1 cellular context compared by ENCODE assay signal in the genomic region with DNA sequence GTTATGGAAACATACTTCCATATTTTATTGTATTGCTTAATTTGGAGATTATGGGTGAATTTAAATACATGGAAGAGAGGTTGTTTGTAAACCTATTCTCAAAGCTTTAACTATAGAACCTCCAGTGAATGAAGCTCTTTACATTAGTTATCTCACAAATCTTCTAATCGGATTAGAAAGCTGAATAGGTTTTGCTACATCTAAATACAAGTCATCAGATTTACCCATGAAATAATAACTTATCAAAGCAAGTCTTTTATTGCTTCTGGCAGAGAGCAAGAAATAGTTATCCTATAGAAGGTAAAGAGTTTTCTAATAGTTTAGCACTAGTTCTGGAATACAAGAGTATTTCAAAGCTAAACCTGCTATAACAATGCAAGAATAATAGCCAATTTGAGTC.
TF ChIP-seq lines count a peak whose summit lies in the region.

No MANE protein-coding gene starts in this region.

TF ChIP-seq in K562, 482 proteins besides CTCF, POLR2A, EP300 and RAD21 (continued from another document):
- TF ChIP-seq, protein P1, sequence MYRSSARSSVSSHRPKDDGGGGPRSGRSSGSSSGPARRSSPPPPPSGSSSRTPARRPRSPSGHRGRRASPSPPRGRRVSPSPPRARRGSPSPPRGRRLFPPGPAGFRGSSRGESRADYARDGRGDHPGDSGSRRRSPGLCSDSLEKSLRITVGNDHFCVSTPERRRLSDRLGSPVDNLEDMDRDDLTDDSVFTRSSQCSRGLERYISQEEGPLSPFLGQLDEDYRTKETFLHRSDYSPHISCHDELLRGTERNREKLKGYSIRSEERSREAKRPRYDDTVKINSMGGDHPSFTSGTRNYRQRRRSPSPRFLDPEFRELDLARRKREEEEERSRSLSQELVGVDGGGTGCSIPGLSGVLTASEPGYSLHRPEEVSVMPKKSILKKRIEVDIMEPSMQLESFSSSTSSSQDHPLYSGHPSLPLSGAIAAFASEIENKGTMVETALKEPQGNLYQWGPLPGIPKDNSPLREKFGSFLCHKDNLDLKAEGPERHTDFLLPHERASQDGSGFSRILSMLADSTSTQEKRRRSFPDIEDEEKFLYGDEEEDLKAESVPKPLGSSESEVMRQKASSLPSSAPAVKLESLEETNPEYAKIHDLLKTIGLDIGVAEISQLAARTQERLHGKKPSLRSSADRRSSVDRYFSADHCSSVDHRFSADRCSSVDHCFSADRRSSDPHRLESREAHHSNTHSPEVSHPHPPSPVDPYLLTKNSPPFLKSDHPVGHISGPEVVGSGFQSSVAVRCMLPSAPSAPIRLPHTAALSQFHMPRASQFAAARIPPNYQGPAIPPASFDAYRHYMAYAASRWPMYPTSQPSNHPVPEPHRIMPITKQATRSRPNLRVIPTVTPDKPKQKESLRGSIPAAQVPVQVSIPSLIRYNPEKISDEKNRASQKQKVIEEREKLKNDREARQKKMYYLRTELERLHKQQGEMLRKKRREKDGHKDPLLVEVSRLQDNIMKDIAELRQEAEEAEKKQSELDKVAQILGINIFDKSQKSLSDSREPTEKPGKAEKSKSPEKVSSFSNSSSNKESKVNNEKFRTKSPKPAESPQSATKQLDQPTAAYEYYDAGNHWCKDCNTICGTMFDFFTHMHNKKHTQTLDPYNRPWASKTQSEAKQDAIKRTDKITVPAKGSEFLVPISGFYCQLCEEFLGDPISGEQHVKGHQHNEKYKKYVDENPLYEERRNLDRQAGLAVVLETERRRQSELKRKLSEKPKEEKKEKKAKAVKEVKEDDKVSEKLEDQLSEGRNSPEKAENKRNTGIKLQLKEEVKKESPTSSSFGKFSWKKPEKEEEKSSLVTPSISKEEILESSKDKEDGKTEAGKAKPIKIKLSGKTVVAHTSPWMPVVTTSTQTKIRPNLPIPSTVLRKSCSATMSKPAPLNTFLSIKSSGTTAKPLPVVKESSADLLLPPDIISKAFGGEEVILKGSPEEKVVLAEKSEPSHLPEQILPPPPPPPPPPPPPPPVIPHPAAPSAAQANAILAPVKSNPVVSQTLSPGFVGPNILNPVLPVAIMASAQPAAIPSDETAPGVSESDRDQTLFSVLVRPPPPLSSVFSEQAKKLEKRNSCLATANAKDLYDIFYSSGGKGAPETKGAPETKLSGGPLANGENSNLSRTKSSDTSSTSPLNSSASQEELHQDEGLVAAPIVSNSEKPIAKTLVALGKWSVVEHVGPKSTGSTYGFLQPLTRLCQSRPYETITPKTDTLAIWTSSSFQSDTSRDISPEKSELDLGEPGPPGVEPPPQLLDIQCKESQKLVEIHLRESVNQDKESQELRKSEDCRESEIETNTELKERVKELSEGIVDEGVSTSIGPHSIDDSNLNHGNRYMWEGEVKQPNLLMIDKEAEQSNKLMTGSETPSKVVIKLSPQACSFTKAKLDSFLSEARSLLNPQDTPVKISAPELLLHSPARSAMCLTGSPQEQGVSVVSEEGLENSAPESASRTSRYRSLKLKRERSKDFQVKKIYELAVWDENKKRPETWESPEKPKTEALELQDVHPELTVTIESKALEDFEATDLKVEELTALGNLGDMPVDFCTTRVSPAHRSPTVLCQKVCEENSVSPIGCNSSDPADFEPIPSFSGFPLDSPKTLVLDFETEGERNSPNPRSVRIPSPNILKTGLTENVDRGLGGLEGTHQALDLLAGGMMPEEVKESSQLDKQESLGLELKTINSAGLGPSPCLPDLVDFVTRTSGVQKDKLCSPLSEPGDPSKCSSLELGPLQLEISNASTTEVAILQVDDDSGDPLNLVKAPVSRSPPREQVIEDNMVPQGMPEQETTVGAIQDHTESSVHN (IDR thresholded peaks at IDR 0.05; ENCODE audit: borderline replicate concordance in 1 of 2, low read depth in 1 of 2): no peak
- TF ChIP-seq ZNF316 (IDR thresholded peaks at IDR 0.05): no peak
- no peak for TF ChIP-seq FOXA3 (CRISPR knock-in tag; conservative IDR thresholded peaks at IDR 0.05 in 1 of 2, IDR thresholded peaks at IDR 0.05 in 1 of 2)
- TF ChIP-seq GABPA (tag; conservative IDR thresholded peaks at IDR 0.05; ENCODE audit: low read depth): no peak
- TF ChIP-seq, protein P2, sequence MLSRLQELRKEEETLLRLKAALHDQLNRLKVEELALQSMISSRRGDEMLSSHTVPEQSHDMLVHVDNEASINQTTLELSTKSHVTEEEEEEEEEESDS (CRISPR knock-in tag; IDR thresholded peaks at IDR 0.05): no peak
- TF ChIP-seq, protein P3, sequence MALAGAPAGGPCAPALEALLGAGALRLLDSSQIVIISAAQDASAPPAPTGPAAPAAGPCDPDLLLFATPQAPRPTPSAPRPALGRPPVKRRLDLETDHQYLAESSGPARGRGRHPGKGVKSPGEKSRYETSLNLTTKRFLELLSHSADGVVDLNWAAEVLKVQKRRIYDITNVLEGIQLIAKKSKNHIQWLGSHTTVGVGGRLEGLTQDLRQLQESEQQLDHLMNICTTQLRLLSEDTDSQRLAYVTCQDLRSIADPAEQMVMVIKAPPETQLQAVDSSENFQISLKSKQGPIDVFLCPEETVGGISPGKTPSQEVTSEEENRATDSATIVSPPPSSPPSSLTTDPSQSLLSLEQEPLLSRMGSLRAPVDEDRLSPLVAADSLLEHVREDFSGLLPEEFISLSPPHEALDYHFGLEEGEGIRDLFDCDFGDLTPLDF (CRISPR knock-in tag; IDR thresholded peaks at IDR 0.05): no peak
- TF ChIP-seq TRIM24 (IDR thresholded peaks at IDR 0.05): no peak
